Comparison of ENCODE assay signal across 10 cellular contexts in the genomic region with DNA sequence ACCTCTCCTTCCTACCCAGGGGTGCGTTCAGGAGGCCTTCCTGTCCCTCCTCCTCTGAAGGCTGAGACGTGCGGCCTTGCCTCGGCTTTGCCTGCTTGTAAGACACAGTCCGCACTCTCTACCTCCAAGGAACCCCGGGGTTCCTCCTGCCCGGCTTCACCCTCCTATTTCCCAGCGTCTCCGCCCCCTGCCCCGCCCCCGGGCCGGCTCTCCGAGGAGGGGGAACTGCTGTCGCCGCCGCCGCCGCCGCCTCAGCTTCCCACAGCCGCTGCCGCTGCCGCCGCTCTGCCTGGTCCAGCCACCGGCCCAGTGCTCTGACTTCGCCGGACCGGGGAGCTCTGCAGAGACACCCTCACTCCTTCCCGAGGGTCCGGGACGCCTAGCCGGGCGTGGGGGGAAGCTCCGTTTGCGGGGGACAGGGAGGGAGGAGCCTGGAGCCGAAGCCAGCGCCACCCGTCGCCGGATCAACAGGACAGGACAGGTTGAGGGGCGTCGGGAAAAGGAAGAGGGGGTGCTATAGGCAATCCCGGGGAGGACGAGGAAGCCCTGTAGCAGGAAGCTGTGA. TPM values are rescaled to one million over a fixed set of nuclear protein-coding genes. Genes with fewer than 3 reads are reported as not detected.
A peak's percentile ranks its signal among the peaks of the same experiment; 100 is the strongest.
DNase-seq lines count a peak whose midpoint lies in the region; ATAC-seq, FAIRE-seq and TF ChIP-seq lines count a peak whose summit lies in the region.
"Had no signal": no experiment of that assay in that cellular context is flagged by ENCODE, and none has a peak within 500 bp of the region (broad histone marks: within the 10 kb centered on the region; RNA-seq: fewer than 3 reads in every experiment).

No MANE protein-coding gene starts in this region.

- CTCF ChIA-PET in AG04449 (lab: Yijun Ruan, JAX), result interaction anchor here (0.9 to 5.3 kb wide), 8 partner anchors 10 to 123 kb away, joined by 3 to 62 read pairs (median 6); a partner anchor contains a TSS

- DNase-seq in AG04449 (ENCODE audit: low read depth, low spot score), result no peak
- DNase-seq in NCI-H748 treated with DMSO at 0.1 percent for 48 hours (lab: John Stamatoyannopoulos, UW), result peak; percentile 60
- peak in 3 of 4 experiments; percentile 13 to 64 (median 20) for DNase-seq in activated naive CD4-positive, alpha-beta T cell (lab: John Stamatoyannopoulos, UW)
- DNase-seq in Right ventricle myocardium superior, result peak; percentile 89
- DNase-seq in pancreas, result peak in 5 of 6 donors; percentile 31 to 73 (median 67)
- DNase-seq: DND-41 had no signal

- H3K27me3 ChIP-seq in pancreas, result no peaks in the 10 kb centered on the region

- no peaks in the 10 kb centered on the region for H3K9me3 ChIP-seq in pancreas

- ATAC-seq in Right ventricle myocardium superior (ENCODE audit: poor library complexity), result peak; percentile 26
- ATAC-seq in pancreas, result no peak
- ATAC-seq in HG02798 (IDR thresholded peaks at IDR 0.05; ENCODE audit: poor library complexity, unreplicated experiment), result no peak
- ATAC-seq in GM19328 (IDR thresholded peaks at IDR 0.05; ENCODE audit: unreplicated experiment), result no peak
- no peak for ATAC-seq in GM19455 (IDR thresholded peaks at IDR 0.05; ENCODE audit: unreplicated experiment)

- intact Hi-C loops in Right ventricle myocardium superior (cut with DNase I) (loop anchor here (5.0 to 10.0 kb wide), 2 partner anchors 44 to 83 kb away; a partner anchor contains a TSS), pancreas (cut with DNase I) (loop anchor here in 2 of 3 donors (10.0 kb wide), 1 partner anchor 83 kb away; a partner anchor contains a TSS)

- FAIRE-seq in pancreas (lab: Jason Lieb, UNC), result no peak

- WGBS in pancreas, 2 donors, result 68 to 73% methylated on average over 43 of the region's 43 CpGs

- H3K4me3 ChIP-seq in AG04449 (ENCODE audit: low read depth, low read length) (peak overlapping the region; percentile 47), pancreas (peak overlapping the region in 1 of 4 donors; percentile 22)

- no peaks in the 10 kb centered on the region for H3K36me3 ChIP-seq in pancreas

- POLR2A ChIA-PET in AG04449 (lab: Yijun Ruan, JAX), result interaction anchor here (1.3 to 1.8 kb wide), 2 partner anchors 41 to 46 kb away, joined by 5 to 6 read pairs; a partner anchor contains a TSS

- TF ChIP-seq CTCF in AG04449 (IDR thresholded peaks at IDR 0.05; ENCODE audit: insufficient read depth, low read length, missing control alignments) (no peak), pancreas (IDR thresholded peaks at IDR 0.05) (no peak)

- peak overlapping the region in 1 of 4 donors; percentile 5 for H3K27ac ChIP-seq in pancreas

- H3K4me1 ChIP-seq in pancreas, result peaks cover 5 to 18% (median 11%) of the 10 kb centered on the region in 3 donors

RNA-seq across cellular contexts. Expression of a gene that starts 1.2 kb away (rescaled TPM):
- total RNA-seq in Right ventricle myocardium superior (9.8 TPM), pancreas (1 to 10 TPM in 1 of 6 donors, under 1 TPM in 5; 0.09 to 1.1 (median 0.31) TPM)
- polyA plus RNA-seq in pancreas, result under 1 TPM; 0.61 to 0.65 TPM

RNA-seq across cellular contexts. Expression of a gene that starts 2.9 kb away (rescaled TPM):
- 1.7 TPM for total RNA-seq in Right ventricle myocardium superior
- total RNA-seq in pancreas, result 1 to 10 TPM; 2.4 to 7.8 (median 3.6) TPM
- polyA plus RNA-seq in pancreas, result 1 to 10 TPM; 2.2 to 2.9 TPM

RNA-seq across cellular contexts. Expression of a gene that starts 6.7 kb away (rescaled TPM):
- total RNA-seq in Right ventricle myocardium superior (9.8 TPM), pancreas (10 to 100 TPM in 2 of 6 donors, 1 to 10 TPM in 4; 7.5 to 15.0 (median 8.7) TPM)
- polyA plus RNA-seq in pancreas, result 10 to 100 TPM in 1 of 2 donors, 1 to 10 TPM in 1; 9.7 to 11.1 TPM

RNA-seq across cellular contexts. Expression of a gene that starts 9.5 kb away (rescaled TPM):
- total RNA-seq in Right ventricle myocardium superior (not detected), pancreas (not detected)
- not detected for polyA plus RNA-seq in pancreas
- total RNA-seq: activated CD8-positive, alpha-beta memory T cell treated with anti-CD3 and anti-CD28 coated beads for 36 hours had no signal

RNA-seq across cellular contexts. Expression of a gene that starts 12.7 kb away (rescaled TPM):
- not detected for total RNA-seq in Right ventricle myocardium superior
- total RNA-seq in pancreas, result not detected
- not detected for polyA plus RNA-seq in pancreas
- total RNA-seq: activated CD8-positive, alpha-beta memory T cell treated with anti-CD3 and anti-CD28 coated beads for 36 hours had no signal
